Comparison of ENCODE assay signal across 8 cellular contexts in the genomic region with DNA sequence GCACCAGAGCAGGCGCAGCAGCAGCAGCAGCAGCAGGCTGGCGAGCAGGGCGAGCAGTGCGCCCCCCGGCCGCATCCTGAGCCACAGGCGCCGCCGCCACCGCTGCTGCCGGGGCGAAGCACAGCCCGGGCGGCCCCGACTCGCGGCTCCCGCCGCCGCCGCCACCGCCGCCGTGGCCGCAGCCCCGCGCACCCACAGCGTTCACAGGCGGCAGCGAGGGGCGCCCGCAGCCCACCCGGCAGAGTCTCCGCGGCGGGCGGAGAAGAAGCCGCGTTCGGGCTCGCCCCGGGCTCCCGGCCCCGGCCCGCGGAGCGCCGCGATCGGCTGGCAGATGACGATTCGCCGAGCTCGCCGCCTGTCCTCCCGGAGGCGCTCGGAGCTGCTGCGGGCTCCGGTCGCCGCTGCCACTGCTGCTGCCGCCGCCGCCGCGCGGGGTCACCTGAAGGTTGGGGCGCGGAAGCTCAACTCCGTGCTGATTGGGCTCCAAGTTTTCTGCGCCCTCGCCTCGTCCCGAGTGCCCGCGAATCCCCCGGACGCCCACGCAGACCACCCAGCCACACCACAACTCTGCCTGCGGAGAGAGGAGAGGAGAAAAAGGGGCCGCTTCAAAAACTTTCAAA. TPM values are rescaled to one million over a fixed set of nuclear protein-coding genes. Genes with fewer than 3 reads are reported as not detected.
DNase-seq lines count a peak whose midpoint lies in the region; ATAC-seq and TF ChIP-seq lines count a peak whose summit lies in the region.

A gene with protein sequence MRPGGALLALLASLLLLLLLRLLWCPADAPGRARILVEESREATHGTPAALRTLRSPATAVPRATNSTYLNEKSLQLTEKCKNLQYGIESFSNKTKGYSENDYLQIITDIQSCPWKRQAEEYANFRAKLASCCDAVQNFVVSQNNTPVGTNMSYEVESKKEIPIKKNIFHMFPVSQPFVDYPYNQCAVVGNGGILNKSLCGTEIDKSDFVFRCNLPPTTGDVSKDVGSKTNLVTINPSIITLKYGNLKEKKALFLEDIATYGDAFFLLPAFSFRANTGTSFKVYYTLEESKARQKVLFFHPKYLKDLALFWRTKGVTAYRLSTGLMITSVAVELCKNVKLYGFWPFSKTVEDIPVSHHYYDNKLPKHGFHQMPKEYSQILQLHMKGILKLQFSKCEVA (minus strand): TSS at position 415 of the 620 bp plus-strand sequence. CDS start 340 bp downstream, at position 75.

- ATAC-seq in HG03066 (IDR thresholded peaks at IDR 0.05; ENCODE audit: low read depth, unreplicated experiment) (peak; percentile 58), left lobe of liver (peak; percentile 84), HG02763 (IDR thresholded peaks at IDR 0.05; ENCODE audit: unreplicated experiment) (no peak)

- peak; percentile 10 for DNase-seq in DMS153 treated with DMSO at 0.1 percent for 48 hours (lab: John Stamatoyannopoulos, UW; ENCODE audit: unreplicated experiment)
- no peak for DNase-seq in DMS153 (lab: John Stamatoyannopoulos, UW)
- DNase-seq in UCSD-AML1 (lab: John Stamatoyannopoulos, UW; ENCODE audit: unreplicated experiment), result peak; percentile 73
- peak; percentile 24 to 61 for DNase-seq in cardiac fibroblast (ENCODE audit: low read depth in 2 of 2)
- no peak for DNase-seq in left lobe of liver (ENCODE audit: low spot score)
- DNase-seq in stimulated activated CD4-positive, alpha-beta T cell treated with anti-CD3 and anti-CD28 coated beads, Interleukin-4, amount 100 ng/mL, for 4 hours, result peak; percentile 25 to 40

- H3K4me3 ChIP-seq in cardiac fibroblast (replicated peaks in 1 of 2; ENCODE audit: low read depth in 2 of 2, low read length in 2 of 2), result peak within 1 kb of the TSS; percentile 41 to 46

- no peak for TF ChIP-seq CTCF in cardiac fibroblast (IDR thresholded peaks at IDR 0.05; ENCODE audit: low read depth, low read length)

RNA-seq across cellular contexts. Expression of the gene that starts here (rescaled TPM):
- 1.8 TPM for total RNA-seq in left lobe of liver

Comparison
In these comparisons a context has a peak if more than half of its experiments do, and no peak if none do; other contexts are left out.
1. DNase-seq: peak in DMS153 treated with DMSO at 0.1 percent for 48 hours (single experiment), UCSD-AML1 (single experiment), cardiac fibroblast (2 of 2) and stimulated activated CD4-positive, alpha-beta T cell treated with anti-CD3 and anti-CD28 coated beads, Interleukin-4, amount 100 ng/mL, for 4 hours (2 of 2); none in DMS153 (single experiment) and left lobe of liver (single experiment).